Comparison of ENCODE assay signal across 9 cellular contexts in genomic region chr13:66994498-66995365, GRCh38.
DNase-seq lines count a peak whose midpoint lies in the region; ATAC-seq, FAIRE-seq and TF ChIP-seq lines count a peak whose summit lies in the region.
"Had no signal": no experiment of that assay in that cellular context is flagged by ENCODE, and none has a peak within 500 bp of the region (broad histone marks: within the 10 kb centered on the region; RNA-seq: fewer than 3 reads in every experiment).

No MANE protein-coding gene starts in this region.

- peak overlapping the region; percentile 96 for H3K27ac ChIP-seq in DOHH2 (ENCODE audit: low read depth, low read length)
- H3K27ac ChIP-seq in GM23248: no peak overlapping the region
- no peak overlapping the region for H3K27ac ChIP-seq in HepG2 (ENCODE audit: extremely low read length, insufficient read depth, low read length)

- H3K4me2 ChIP-seq in DOHH2 (ENCODE audit: low read length) (peak overlapping the region; percentile 83), GM23248 (ENCODE audit: unreplicated experiment) (no peak overlapping the region), HepG2 (ENCODE audit: low read depth, low read length) (peak overlapping the region; percentile 71)

- peaks cover 34% of the 10 kb centered on the region for H3K36me3 ChIP-seq in DOHH2 (ENCODE audit: control insufficient read depth, low read length)
- no peaks in the 10 kb centered on the region for H3K36me3 ChIP-seq in GM23248 (ENCODE audit: low read depth)
- no peaks in the 10 kb centered on the region for H3K36me3 ChIP-seq in HepG2 (replicated peaks in 1 of 2; ENCODE audit: control insufficient read depth in 1 of 2, insufficient read depth in 2 of 2, low read length in 2 of 2)

- H3K4me1 ChIP-seq in DOHH2 (ENCODE audit: control insufficient read depth, low read length) (peaks cover 46% of the 10 kb centered on the region), GM23248 (ENCODE audit: insufficient read depth) (no peaks in the 10 kb centered on the region), HepG2 (ENCODE audit: insufficient read depth, low read length) (peaks cover 12% of the 10 kb centered on the region; the same call in 1 of the 2 replicates)

- peaks cover 9% of the 10 kb centered on the region; the same call in 1 of the 2 replicates for H3K9me3 ChIP-seq in DOHH2 (ENCODE audit: control insufficient read depth, insufficient read depth, low read length)
- H3K9me3 ChIP-seq in GM23248 (ENCODE audit: low read depth): no peaks in the 10 kb centered on the region
- H3K9me3 ChIP-seq in HepG2 (ENCODE audit: low read length): no peaks in the 10 kb centered on the region
- H3K9me3 ChIP-seq: mucosa of descending colon had no signal

- no peak overlapping the region for H3K4me3 Mint-ChIP-seq in activated naive CD4-positive, alpha-beta T cell treated with anti-CD3 and anti-CD28 coated beads for 36 hours

- H4K20me1 ChIP-seq in DOHH2 (ENCODE audit: control insufficient read depth, insufficient read depth, low read depth, low read length): no peaks in the 10 kb centered on the region
- H4K20me1 ChIP-seq in GM23248 (ENCODE audit: insufficient read depth): no peaks in the 10 kb centered on the region
- H4K20me1 ChIP-seq in HepG2 (ENCODE audit: insufficient read depth, low read length): no peaks in the 10 kb centered on the region

- CTCF ChIA-PET in HepG2 (lab: Yijun Ruan, JAX; ENCODE audit: low intra/inter-chr PET ratio, low total read pairs): no interaction called here
- CTCF ChIA-PET in activated naive CD4-positive, alpha-beta T cell treated with anti-CD3 and anti-CD28 coated beads for 36 hours (lab: Charles Lee): no interaction called here

- no peak overlapping the region for H3K27ac Mint-ChIP-seq in activated naive CD4-positive, alpha-beta T cell treated with anti-CD3 and anti-CD28 coated beads for 36 hours

- H3K36me3 Mint-ChIP-seq in activated naive CD4-positive, alpha-beta T cell treated with anti-CD3 and anti-CD28 coated beads for 36 hours (ENCODE audit: low read depth): no peaks in the 10 kb centered on the region

- no peaks in the 10 kb centered on the region for H3K27me3 Mint-ChIP-seq in activated naive CD4-positive, alpha-beta T cell treated with anti-CD3 and anti-CD28 coated beads for 36 hours (ENCODE audit: low read depth)

- intact Hi-C loops in HepG2 (cut with micrococcal nuclease; ENCODE audit: unreplicated experiment): no loop called here
- intact Hi-C loops in activated naive CD4-positive, alpha-beta T cell treated with anti-CD3 and anti-CD28 coated beads for 36 hours (cut with micrococcal nuclease): no loop called here

- peak; percentile 71 for ATAC-seq in HepG2

- H3K27me3 ChIP-seq in DOHH2 (ENCODE audit: control insufficient read depth, low read length): no peaks in the 10 kb centered on the region
- H3K27me3 ChIP-seq in GM23248 (replicated peaks; ENCODE audit: insufficient read depth): no peaks in the 10 kb centered on the region
- H3K27me3 ChIP-seq in HepG2 (ENCODE audit: control insufficient read depth in 1 of 2, insufficient read depth in 2 of 2, low read length in 2 of 2): no peaks in the 10 kb centered on the region

- TF ChIP-seq CTCF in DOHH2 (IDR thresholded peaks at IDR 0.05; ENCODE audit: low read depth, low read length, poor library complexity, severe bottlenecking) (no peak), HepG2 (CRISPR knock-in tag; IDR thresholded peaks at IDR 0.05) (no peak)

- no peaks in the 10 kb centered on the region for H3K9me3 Mint-ChIP-seq in activated naive CD4-positive, alpha-beta T cell treated with anti-CD3 and anti-CD28 coated beads for 36 hours

- TF ChIP-seq EP300 in HepG2 (IDR thresholded peaks at IDR 0.05; ENCODE audit: low read depth in 2 of 2, low read length in 2 of 2): no peak
- TF ChIP-seq EP300 in HepG2 (CRISPR knock-in tag; IDR thresholded peaks at IDR 0.05; ENCODE audit: borderline replicate concordance): no peak

- in situ Hi-C loops in GM23248 (cut with MboI) (no loop called here), HepG2 (cut with HindIII; ENCODE audit: extremely low pct_ligation_motif_present, low pct_unique_long_range_greater_than_20kb) (no loop called here)

- H3F3A ChIP-seq in DOHH2 (ENCODE audit: control insufficient read depth, insufficient read depth) (peaks cover 31% of the 10 kb centered on the region), GM23248 (ENCODE audit: insufficient read depth) (no peaks in the 10 kb centered on the region)

- H3K4me3 ChIP-seq in DOHH2 (ENCODE audit: low read length) (peak overlapping the region; percentile 65), GM23248 (peak overlapping the region; percentile 18), HepG2 (replicated peaks in 1 of 3; ENCODE audit: insufficient read depth in 1 of 3, low read depth in 2 of 3, low read length in 3 of 3) (peak overlapping the region in 1 of 3 experiments; percentile 10; a peak in 1 of 6 replicates)
- H3K4me3 ChIP-seq: mucosa of descending colon had no signal

- H2AFZ ChIP-seq in GM23248 (0 out of 2 replicates have a peak overlapping the region, but pooled peaks have one; percentile 44), HepG2 (ENCODE audit: low read length) (peak overlapping the region; percentile 2)

- 36 to 40% methylated on average over 13 of the region's 13 CpGs for WGBS in GM23248 (ENCODE audit: low coverage in 1 of 2, low lambda C conversion rate in 2 of 2, missing lambda C conversion rate in 2 of 2), 2 experiments
- WGBS in HepG2 (ENCODE audit: low lambda C conversion rate): 24% methylated on average over 13 of the region's 13 CpGs

- TF ChIP-seq POLR2A in HepG2 (IDR thresholded peaks at IDR 0.05; ENCODE audit: insufficient read depth in 1 of 2, low read depth in 2 of 2, low read length in 2 of 2): no peak

- BruUV-seq in HepG2 (replicated peaks; lab: Mats Ljungman, UMichigan): no TSS peak

- POLR2A ChIA-PET in HepG2 (lab: Yijun Ruan, JAX): no interaction called here

- FAIRE-seq in HepG2 (lab: Jason Lieb, UNC): no peak

- H3K9me2 ChIP-seq in DOHH2 (replicated peaks; ENCODE audit: control insufficient read depth, low read length) (no peaks in the 10 kb centered on the region), GM23248 (ENCODE audit: insufficient read depth) (no peaks in the 10 kb centered on the region)

- H3K4me1 Mint-ChIP-seq in activated naive CD4-positive, alpha-beta T cell treated with anti-CD3 and anti-CD28 coated beads for 36 hours (ENCODE audit: low read depth): no peaks in the 10 kb centered on the region

- TF ChIP-seq RAD21 in HepG2 (CRISPR knock-in tag; IDR thresholded peaks at IDR 0.05): no peak

- DNase-seq in GM23248 (no peak), NCI-H69 (lab: John Stamatoyannopoulos, UW) (peak; percentile 64), HepG2 (ENCODE audit: low spot score) (no peak), NCI-H2227 treated with DMSO at 0.1 percent for 48 hours (lab: John Stamatoyannopoulos, UW) (no peak), superior temporal gyrus (ENCODE audit: extremely low spot score) (no peak)
- no peak for DNase-seq in activated naive CD4-positive, alpha-beta T cell treated with anti-CD3 and anti-CD28 coated beads, Interleukin-2, amount 50 U/mL, for 16 hours
- DNase-seq in activated naive CD4-positive, alpha-beta T cell treated with anti-CD3 and anti-CD28 coated beads for 36 hours: no peak

- H3K9ac ChIP-seq in GM23248 (no peak overlapping the region), HepG2 (ENCODE audit: insufficient read depth, low read depth, low read length) (no peak overlapping the region)

- H3K79me2 ChIP-seq in DOHH2 (ENCODE audit: control insufficient read depth, low read length): no peaks in the 10 kb centered on the region
- H3K79me2 ChIP-seq in GM23248 (ENCODE audit: insufficient read depth): no peaks in the 10 kb centered on the region
- no peaks in the 10 kb centered on the region for H3K79me2 ChIP-seq in HepG2 (ENCODE audit: insufficient read depth, low read length)

TF ChIP-seq in HepG2, 621 proteins besides CTCF, POLR2A, EP300 and RAD21:
- no peak for TF ChIP-seq ZNF674 (CRISPR knock-in tag; IDR thresholded peaks at IDR 0.05; ENCODE audit: low read depth)
- TF ChIP-seq ZNF614 (CRISPR knock-in tag; IDR thresholded peaks at IDR 0.05; ENCODE audit: borderline replicate concordance): no peak
- no peak for TF ChIP-seq ATF7-NPFF (CRISPR knock-in tag; IDR thresholded peaks at IDR 0.05; ENCODE audit: low read depth)
- TF ChIP-seq ZNF704 (CRISPR knock-in tag; IDR thresholded peaks at IDR 0.05; ENCODE audit: borderline replicate concordance): no peak
- peak in 1 of 2 experiments; percentile 37; a peak in 1 of 4 replicates for TF ChIP-seq MAFK (conservative IDR thresholded peaks at IDR 0.05 in 1 of 2, IDR thresholded peaks at IDR 0.05 in 1 of 2; ENCODE audit: low read length in 2 of 2)
- TF ChIP-seq, protein P1, sequence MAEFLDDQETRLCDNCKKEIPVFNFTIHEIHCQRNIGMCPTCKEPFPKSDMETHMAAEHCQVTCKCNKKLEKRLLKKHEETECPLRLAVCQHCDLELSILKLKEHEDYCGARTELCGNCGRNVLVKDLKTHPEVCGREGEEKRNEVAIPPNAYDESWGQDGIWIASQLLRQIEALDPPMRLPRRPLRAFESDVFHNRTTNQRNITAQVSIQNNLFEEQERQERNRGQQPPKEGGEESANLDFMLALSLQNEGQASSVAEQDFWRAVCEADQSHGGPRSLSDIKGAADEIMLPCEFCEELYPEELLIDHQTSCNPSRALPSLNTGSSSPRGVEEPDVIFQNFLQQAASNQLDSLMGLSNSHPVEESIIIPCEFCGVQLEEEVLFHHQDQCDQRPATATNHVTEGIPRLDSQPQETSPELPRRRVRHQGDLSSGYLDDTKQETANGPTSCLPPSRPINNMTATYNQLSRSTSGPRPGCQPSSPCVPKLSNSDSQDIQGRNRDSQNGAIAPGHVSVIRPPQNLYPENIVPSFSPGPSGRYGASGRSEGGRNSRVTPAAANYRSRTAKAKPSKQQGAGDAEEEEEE (CRISPR knock-in tag; IDR thresholded peaks at IDR 0.05; ENCODE audit: borderline replicate concordance): no peak
